Comparison of ENCODE assay signal across 10 cellular contexts in genomic region chr6:72825265-72825918, GRCh38.
DNase-seq lines count a peak whose midpoint lies in the region; ATAC-seq and TF ChIP-seq lines count a peak whose summit lies in the region.
"Had no signal": no experiment of that assay in that cellular context is flagged by ENCODE, and none has a peak within 500 bp of the region (broad histone marks: within the 10 kb centered on the region; RNA-seq: fewer than 3 reads in every experiment).

No MANE protein-coding gene starts in this region.

- H3K9ac ChIP-seq in BLaER1 treated with 17β-estradiol and CSF1 and Interleukin-3, amounts not matched to agents 10 nM and 100 nM = 0 out of 22 replicates have a peak overlapping the region, but pooled peaks of 1 of the 11 experiments have one; percentile 16

- no peak for TF ChIP-seq EP300 in suprapubic skin (IDR thresholded peaks at IDR 0.05)

- peaks cover 0 to 35% (median 3%) of the 10 kb centered on the region in 11 experiments; a peak in 7 of 22 replicates for H4K20me1 ChIP-seq in BLaER1 treated with 17β-estradiol and CSF1 and Interleukin-3, amounts not matched to agents 10 nM and 100 nM

- peak; percentile 80 for DNase-seq in HT1080 (ENCODE audit: low read depth)
- DNase-seq in fibroblast of pulmonary artery (ENCODE audit: low read depth) = peak; percentile 73
- DNase-seq in NCI-H2227 (lab: John Stamatoyannopoulos, UW; ENCODE audit: unreplicated experiment) = no peak
- DNase-seq in ecto neural progenitor cell (ENCODE audit: low spot score) = no peak
- no peak for DNase-seq in suprapubic skin (ENCODE audit: low spot score in 2 of 2)
- DNase-seq in left ventricle myocardium inferior = no peak
- DNase-seq: activated naive CD4-positive, alpha-beta T cell treated with Interleukin-2 at 50 U/mL for 16 hours; spleen had no signal

- no peak overlapping the region for H3K4me3 ChIP-seq in BLaER1 treated with 17β-estradiol and CSF1 and Interleukin-3, amounts not matched to agents 10 nM and 100 nM
- H3K4me3 ChIP-seq in fibroblast of pulmonary artery (replicated peaks; ENCODE audit: low read depth, low read length) = no peak overlapping the region
- H3K4me3 ChIP-seq in suprapubic skin = no peak overlapping the region
- H3K4me3 ChIP-seq in left ventricle myocardium inferior = no peak overlapping the region
- H3K4me3 ChIP-seq: spleen had no signal

- intact Hi-C loops in left ventricle myocardium inferior (cut with micrococcal nuclease) = no loop called here

- peak overlapping the region in 10 of 11 experiments; percentile 0 to 39 (median 22); a peak in 16 of 22 replicates for H3K4me2 ChIP-seq in BLaER1 treated with 17β-estradiol and CSF1 and Interleukin-3, amounts not matched to agents 10 nM and 100 nM

- H3K27ac ChIP-seq in BLaER1 treated with 17β-estradiol and CSF1 and Interleukin-3, amounts not matched to agents 10 nM and 100 nM = peak overlapping the region in 3 of 11 experiments; percentile 22 to 59 (median 41); a peak in 5 of 22 replicates
- H3K27ac ChIP-seq in suprapubic skin = no peak overlapping the region
- H3K27ac ChIP-seq in left ventricle myocardium inferior (replicated peaks) = no peak overlapping the region
- H3K27ac ChIP-seq: spleen had no signal

- TF ChIP-seq CTCF in fibroblast of pulmonary artery (IDR thresholded peaks at IDR 0.05; ENCODE audit: low read length, missing control alignments) (no peak), suprapubic skin (IDR thresholded peaks at IDR 0.05) (no peak), left ventricle myocardium inferior (IDR thresholded peaks at IDR 0.05; ENCODE audit: borderline replicate concordance) (no peak)

- peaks cover 0 to 21% (median 12%) of the 10 kb centered on the region in 11 experiments; a peak in 15 of 22 replicates for H3K9me3 ChIP-seq in BLaER1 treated with 17β-estradiol and CSF1 and Interleukin-3, amounts not matched to agents 10 nM and 100 nM (replicated peaks in 1 of 11)
- H3K9me3 ChIP-seq in suprapubic skin = no peaks in the 10 kb centered on the region
- no peaks in the 10 kb centered on the region for H3K9me3 ChIP-seq in left ventricle myocardium inferior (replicated peaks)

- ATAC-seq in GM19463 (IDR thresholded peaks at IDR 0.05; ENCODE audit: unreplicated experiment) = peak; percentile 41

- peaks cover 0 to 32% (median 10%) of the 10 kb centered on the region in 11 experiments; a peak in 12 of 22 replicates for H3K36me3 ChIP-seq in BLaER1 treated with 17β-estradiol and CSF1 and Interleukin-3, amounts not matched to agents 10 nM and 100 nM
- no peaks in the 10 kb centered on the region for H3K36me3 ChIP-seq in suprapubic skin
- H3K36me3 ChIP-seq in left ventricle myocardium inferior = no peaks in the 10 kb centered on the region
- H3K36me3 ChIP-seq: spleen had no signal

- peaks cover 14 to 23% (median 18%) of the 10 kb centered on the region in 10 experiments; a peak in 19 of 20 replicates for H3K4me1 ChIP-seq in BLaER1 treated with 17β-estradiol and CSF1 and Interleukin-3, amounts not matched to agents 10 nM and 100 nM
- H3K4me1 ChIP-seq in suprapubic skin (no peaks in the 10 kb centered on the region), left ventricle myocardium inferior (no peaks in the 10 kb centered on the region)
- H3K4me1 ChIP-seq: spleen had no signal

- no peak for TF ChIP-seq POLR2A in suprapubic skin (IDR thresholded peaks at IDR 0.05)

- no peaks in the 10 kb centered on the region for H3K27me3 ChIP-seq in BLaER1 treated with 17β-estradiol and CSF1 and Interleukin-3, amounts not matched to agents 10 nM and 100 nM
- no peaks in the 10 kb centered on the region for H3K27me3 ChIP-seq in suprapubic skin
- H3K27me3 ChIP-seq in left ventricle myocardium inferior (ENCODE audit: low read depth) = no peaks in the 10 kb centered on the region
- H3K27me3 ChIP-seq: spleen had no signal

Comparison
In these comparisons a context has a peak if more than half of its experiments do, and no peak if none do; other contexts are left out.
1. DNase-seq: peak in HT1080 (single experiment) and fibroblast of pulmonary artery (single experiment); none in NCI-H2227 (single experiment), ecto neural progenitor cell (single experiment), suprapubic skin (0 of 2) and left ventricle myocardium inferior (single experiment).